ENCODE assay signal across 28 cellular contexts in genomic region chr1:244394346-244394745, GRCh38.
"Had no signal": no experiment of that assay in that cellular context is flagged by ENCODE, and none has a peak within 500 bp of the region (broad histone marks: within the 10 kb centered on the region; RNA-seq: fewer than 3 reads in every experiment).

No MANE protein-coding gene starts in this region.

- H3K4me1 Mint-ChIP-seq: neural crest cell had no signal

- DNase-seq: nephron progenitor cell; occipital lobe; ovary; psoas muscle; right cardiac atrium; right lobe of liver; sigmoid colon; small intestine; stimulated activated CD4-positive, alpha-beta T cell treated with anti-CD3 and anti-CD28 coated beads, Interleukin-15, amount 100 ng/mL, for 24 hours; stimulated activated CD4-positive, alpha-beta T cell treated with anti-CD3 and anti-CD28 coated beads, Interleukin-2, amount 100 ng/mL, for 24 hours; stimulated activated CD4-positive, alpha-beta T cell treated with anti-CD3 and anti-CD28 coated beads, Interleukin-2, amount 100 ng/mL, for 48 hours; stimulated activated CD4-positive, alpha-beta T cell treated with anti-CD3 and anti-CD28 coated beads, Interleukin-4, amount 100 ng/mL, for 24 hours; stimulated activated naive B cell treated with anti-CD40 and anti-IgM and Interleukin-4, amounts not matched to agents 10 μg/mL and 1 μg/mL and 100 μg/mL, for 72 hours; stimulated activated naive CD4-positive, alpha-beta T cell treated with Interleukin-2 at 50 U/mL for 16 hours; stomach; thyroid gland; trophoblast cell had no signal

- H3K36me3 Mint-ChIP-seq: natural killer cell treated with Interleukin-12 subunit alpha and Interleukin-12 subunit beta and Interleukin-15 and Interleukin-18, amount 100 ng/mL, for 72 hours; stimulated activated effector memory CD8-positive, alpha-beta T cell treated with anti-CD3 and anti-CD28 coated beads, Interleukin-12 subunit alpha, Interleukin-12 subunit beta, amount 100 ng/mL, for 72 hours had no signal

- H3K27me3 Mint-ChIP-seq: natural killer cell treated with Interleukin-12 subunit alpha and Interleukin-12 subunit beta and Interleukin-15 and Interleukin-18, amount 100 ng/mL, for 72 hours; progenitor cell of endocrine pancreas; stimulated activated naive B cell treated with anti-CD40 and anti-IgM and Interleukin-4, amounts not matched to agents 10 μg/mL and 1 μg/mL and 100 μg/mL, for 72 hours; stimulated activated naive CD8-positive, alpha-beta T cell treated with anti-CD3 and anti-CD28 coated beads, Interleukin-15, Interleukin-2, amounts not matched to agents 100 ng/mL and 50 ng/mL, for 24 hours had no signal

- H3K4me1 ChIP-seq: parathyroid adenoma, psoas muscle, right lobe of liver, sigmoid colon, stomach, thyroid gland, tibial nerve, upper lobe of left lung, vagina had no signal

- H3K9me3 ChIP-seq: ovary, psoas muscle, right lobe of liver, sigmoid colon, stomach, thoracic aorta, thyroid gland, upper lobe of left lung, vagina had no signal

- H3K27me3 ChIP-seq: ovary, right lobe of liver, sigmoid colon, stomach, thyroid gland, tibial nerve, upper lobe of left lung, vagina had no signal

- H3K9me3 Mint-ChIP-seq: natural killer cell treated with Interleukin-12 subunit alpha and Interleukin-12 subunit beta and Interleukin-15 and Interleukin-18, amount 100 ng/mL, for 72 hours had no signal

- H3K4me3 ChIP-seq: ovary, psoas muscle, right lobe of liver, sigmoid colon, stomach, thoracic aorta, thyroid gland, tibial nerve, upper lobe of left lung, vagina had no signal

- H3K27ac ChIP-seq: ovary, parathyroid adenoma, psoas muscle, right lobe of liver, sigmoid colon, stomach, thoracic aorta, thyroid gland, tibial nerve, upper lobe of left lung, vagina had no signal

- H3K27ac Mint-ChIP-seq: natural killer cell treated with Interleukin-12 subunit alpha and Interleukin-12 subunit beta and Interleukin-15 and Interleukin-18, amount 100 ng/mL, for 72 hours; progenitor cell of endocrine pancreas; stimulated activated effector memory CD8-positive, alpha-beta T cell treated with anti-CD3 and anti-CD28 coated beads, Interleukin-12 subunit alpha, Interleukin-12 subunit beta, amount 100 ng/mL, for 72 hours; stimulated activated naive B cell treated with anti-CD40 and anti-IgM and Interleukin-4, amounts not matched to agents 10 μg/mL and 1 μg/mL and 100 μg/mL, for 72 hours; stimulated activated naive CD8-positive, alpha-beta T cell treated with anti-CD3 and anti-CD28 coated beads, Interleukin-15, Interleukin-2, amounts not matched to agents 100 ng/mL and 50 ng/mL, for 24 hours had no signal

- H2AFZ ChIP-seq: parathyroid adenoma had no signal

- FAIRE-seq: small intestine, urothelium cell line had no signal

- H3K4me3 Mint-ChIP-seq: natural killer cell treated with Interleukin-12 subunit alpha and Interleukin-12 subunit beta and Interleukin-15 and Interleukin-18, amount 100 ng/mL, for 72 hours; nephron progenitor cell; neural crest cell; stimulated activated effector memory CD8-positive, alpha-beta T cell treated with anti-CD3 and anti-CD28 coated beads, Interleukin-12 subunit alpha, Interleukin-12 subunit beta, amount 100 ng/mL, for 72 hours; stimulated activated naive B cell treated with anti-CD40 and anti-IgM and Interleukin-4, amounts not matched to agents 10 μg/mL and 1 μg/mL and 100 μg/mL, for 72 hours; stimulated activated naive CD8-positive, alpha-beta T cell treated with anti-CD3 and anti-CD28 coated beads, Interleukin-15, Interleukin-2, amounts not matched to agents 100 ng/mL and 50 ng/mL, for 24 hours had no signal

- H3K36me3 ChIP-seq: ovary, right lobe of liver, sigmoid colon, stomach, thoracic aorta, thyroid gland, upper lobe of left lung, vagina had no signal

- H3K9ac ChIP-seq: parathyroid adenoma had no signal
